ENCODE assay signal across 8 cellular contexts in the genomic region with DNA sequence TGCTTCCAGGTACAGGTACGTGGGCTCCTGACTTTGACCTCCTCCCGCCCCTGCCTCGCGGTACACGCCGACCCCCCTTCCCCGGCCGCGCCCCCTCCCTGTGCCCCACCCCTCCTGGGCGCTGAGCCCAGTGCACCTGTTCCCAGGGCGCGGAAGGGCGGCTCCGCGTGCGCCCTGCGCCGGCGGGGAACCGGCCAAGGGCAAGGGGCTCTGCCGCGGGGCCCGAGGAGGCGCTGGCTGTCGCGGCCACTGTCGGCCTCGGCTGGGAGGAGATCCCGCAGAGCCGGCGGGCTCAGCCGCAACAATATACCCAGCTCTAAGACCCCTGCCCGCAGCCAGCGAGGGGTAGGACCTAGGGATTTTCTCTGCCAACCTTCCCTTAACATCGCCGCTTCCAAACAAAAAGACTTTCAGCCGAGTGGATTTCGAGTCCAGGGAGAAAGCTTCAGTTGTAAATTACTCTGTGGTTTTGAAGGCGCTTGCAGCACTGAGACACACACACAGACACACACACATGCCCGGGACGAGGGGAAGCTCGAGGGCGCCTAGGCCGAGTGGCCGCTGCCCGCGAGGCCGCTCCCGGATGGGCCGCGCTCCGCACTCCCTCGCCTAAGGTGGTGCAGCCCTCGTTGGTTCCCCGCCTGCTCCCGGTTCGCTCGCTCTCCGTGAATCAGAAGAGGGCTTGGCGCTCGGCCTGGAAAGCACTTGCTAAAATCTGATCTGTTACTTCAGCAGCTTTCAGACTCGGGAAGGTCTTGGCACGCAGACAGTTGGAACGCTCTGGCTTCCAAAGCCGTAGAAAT. TPM values are rescaled to one million over a fixed set of nuclear protein-coding genes. Genes with fewer than 3 reads are reported as not detected.
DNase-seq lines count a peak whose midpoint lies in the region; ATAC-seq and TF ChIP-seq lines count a peak whose summit lies in the region.

No MANE protein-coding gene starts in this region.

- intact Hi-C loops in psoas muscle (cut with DNase I) = loop anchor here (5.0 to 10.0 kb wide), 3 partner anchors 437 to 624 kb away; no protein-coding TSS in a partner anchor

- no peak for TF ChIP-seq CTCF in psoas muscle (IDR thresholded peaks at IDR 0.05)

- no peaks in the 10 kb centered on the region for H3K36me3 Mint-ChIP-seq in activated T-cell treated with anti-CD3 and anti-CD28 coated beads, Interleukin-2, amount 50 U/mL, for 24 hours (ENCODE audit: low read depth)

- peak overlapping the region; percentile 62 for H3K4me3 ChIP-seq in psoas muscle

- ATAC-seq in psoas muscle = peak; percentile 45 to 70 (median 68)
- ATAC-seq in GM19328 (IDR thresholded peaks at IDR 0.05; ENCODE audit: unreplicated experiment) = no peak

- peaks cover 51% of the 10 kb centered on the region for H3K27me3 Mint-ChIP-seq in activated T-cell treated with anti-CD3 and anti-CD28 coated beads, Interleukin-2, amount 50 U/mL, for 24 hours

- no peaks in the 10 kb centered on the region for H3K9me3 ChIP-seq in psoas muscle

- in situ Hi-C loops in KBM-7 (cut with MboI; ENCODE audit: low pct_unique_long_range_greater_than_20kb, low sequenced_read_pairs) = no loop called here

- no peak overlapping the region for H3K27ac ChIP-seq in psoas muscle

- H3K4me1 Mint-ChIP-seq in activated T-cell treated with anti-CD3 and anti-CD28 coated beads, Interleukin-2, amount 50 U/mL, for 24 hours (ENCODE audit: low read depth) = peaks cover 17% of the 10 kb centered on the region

- peak; percentile 43 for DNase-seq in activated T-cell treated with anti-CD3 and anti-CD28 coated beads, Interleukin-2, amount 50 U/mL, for 24 hours
- DNase-seq in activated T-cell treated with anti-CD3 and anti-CD28 coated beads for 4 hours (no peak), amniotic epithelial cell (ENCODE audit: low read depth) (peak; percentile 78), hepatic stellate cell (ENCODE audit: low spot score) (peak; percentile 79), psoas muscle (peak; percentile 90 to 91), KBM-7 (no peak)
- no peak for DNase-seq in stimulated activated naive CD4-positive, alpha-beta T cell treated with Interleukin-2 at 50 U/mL for 16 hours (lab: John Stamatoyannopoulos, UW)

- peaks cover 0 to 19% (median 0%) of the 10 kb centered on the region in 3 donors for H3K27me3 ChIP-seq in psoas muscle (ENCODE audit: insufficient read depth in 3 of 3, low read length in 2 of 3)

- H3K9me3 Mint-ChIP-seq in activated T-cell treated with anti-CD3 and anti-CD28 coated beads, Interleukin-2, amount 50 U/mL, for 24 hours = no peaks in the 10 kb centered on the region

- H3K27ac Mint-ChIP-seq in activated T-cell treated with anti-CD3 and anti-CD28 coated beads, Interleukin-2, amount 50 U/mL, for 24 hours = peak overlapping the region; percentile 88

- H3K4me1 ChIP-seq in psoas muscle = peaks cover 19% of the 10 kb centered on the region

- 1% methylated on average over 63 to 65 of the region's 65 CpGs for WGBS in psoas muscle, 3 donors

- H3K36me3 ChIP-seq in psoas muscle (ENCODE audit: insufficient read depth in 1 of 2, low read depth in 1 of 2) = no peaks in the 10 kb centered on the region

- peak overlapping the region; percentile 62 for H3K4me3 Mint-ChIP-seq in activated T-cell treated with anti-CD3 and anti-CD28 coated beads, Interleukin-2, amount 50 U/mL, for 24 hours

RNA-seq across cellular contexts. Expression of gene FGF18, which starts 1.2 kb away (rescaled TPM):
- under 1 TPM; 0.17 to 0.66 (median 0.28) TPM for total RNA-seq in psoas muscle
- polyA plus RNA-seq in psoas muscle = under 1 TPM; 0.14 to 0.30 (median 0.29) TPM

RNA-seq across cellular contexts. Expression of gene NPM1, which starts 33.0 kb away (rescaled TPM):
- 100 to 1,000 TPM; 452 to 635 (median 472) TPM for total RNA-seq in psoas muscle
- polyA plus RNA-seq in psoas muscle = 1,000 to 10,000 TPM; 1,339 to 2,554 (median 1,854) TPM

Comparison
In these comparisons a context has a peak if more than half of its experiments do, and no peak if none do; other contexts are left out.
1. DNase-seq: peak in activated T-cell treated with anti-CD3 and anti-CD28 coated beads, Interleukin-2, amount 50 U/mL, for 24 hours (single experiment), amniotic epithelial cell (single experiment), hepatic stellate cell (single experiment) and psoas muscle (2 of 2); none in activated T-cell treated with anti-CD3 and anti-CD28 coated beads for 4 hours (single experiment), stimulated activated naive CD4-positive, alpha-beta T cell treated with Interleukin-2 at 50 U/mL for 16 hours (single experiment) and KBM-7 (single experiment).